ENCODE assay signal across 2 cellular contexts in the genomic region with DNA sequence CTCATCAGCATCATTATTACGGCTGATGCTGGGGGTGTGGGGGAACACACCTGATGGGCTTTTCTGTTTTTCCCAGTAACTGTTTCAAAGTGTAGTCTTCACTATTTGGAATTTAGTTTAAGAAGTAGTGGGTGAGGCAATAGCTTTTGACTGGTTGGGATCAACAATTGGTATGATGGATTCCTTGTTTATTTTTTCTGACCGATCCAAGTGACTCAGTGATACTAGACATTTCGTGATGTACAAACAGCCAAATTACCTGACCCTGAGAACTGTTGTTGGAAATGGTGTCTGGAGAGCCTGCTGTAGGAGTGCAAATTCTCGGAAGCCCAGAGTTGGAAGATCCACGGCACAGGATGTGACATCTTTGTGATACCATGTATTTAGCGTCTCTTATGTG.
A peak's percentile ranks its signal among the peaks of the same experiment; 100 is the strongest.
TF ChIP-seq lines count a peak whose summit lies in the region.

No MANE protein-coding gene starts in this region.

TF ChIP-seq in IMR-90, 13 proteins besides CTCF, POLR2A, EP300 and RAD21:
- TF ChIP-seq MXI1 (IDR thresholded peaks at IDR 0.05; ENCODE audit: borderline replicate concordance, low read depth, low read length) (no peak), CEBPB (IDR thresholded peaks at IDR 0.05; ENCODE audit: low read depth, low read length) (peak; percentile 84), FOS (IDR thresholded peaks at IDR 0.05; ENCODE audit: low read depth, low read length) (peak; percentile 83)

TF ChIP-seq in K562, 482 proteins besides CTCF, POLR2A, EP300 and RAD21:
- TF ChIP-seq GTF2F1 (IDR thresholded peaks at IDR 0.05; ENCODE audit: low read depth, low read length) (no peak), ZFP1 (CRISPR knock-in tag; IDR thresholded peaks at IDR 0.05) (no peak), RBBP5 (IDR thresholded peaks at IDR 0.05; ENCODE audit: borderline replicate concordance, insufficient read depth, low read length, poor library complexity, severe bottlenecking) (no peak), PCBP2 (IDR thresholded peaks at IDR 0.05; ENCODE audit: low read depth, low read length, poor library complexity, severe bottlenecking) (no peak), PYGO2 (tag; IDR thresholded peaks at IDR 0.05) (no peak), XRCC5 (IDR thresholded peaks at IDR 0.05; ENCODE audit: low read depth, low read length) (no peak), DMBX1 (CRISPR knock-in tag; IDR thresholded peaks at IDR 0.05; ENCODE audit: borderline replicate concordance) (no peak), ZBTB8A (IDR thresholded peaks at IDR 0.05; ENCODE audit: partially characterized antibody) (no peak), ZNF224 (CRISPR knock-in tag; IDR thresholded peaks at IDR 0.05) (no peak)
- TF ChIP-seq, protein P1, sequence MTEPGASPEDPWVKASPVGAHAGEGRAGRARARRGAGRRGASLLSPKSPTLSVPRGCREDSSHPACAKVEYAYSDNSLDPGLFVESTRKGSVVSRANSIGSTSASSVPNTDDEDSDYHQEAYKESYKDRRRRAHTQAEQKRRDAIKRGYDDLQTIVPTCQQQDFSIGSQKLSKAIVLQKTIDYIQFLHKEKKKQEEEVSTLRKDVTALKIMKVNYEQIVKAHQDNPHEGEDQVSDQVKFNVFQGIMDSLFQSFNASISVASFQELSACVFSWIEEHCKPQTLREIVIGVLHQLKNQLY (CRISPR knock-in tag; conservative IDR thresholded peaks at IDR 0.05) = no peak
- TF ChIP-seq, protein P2, sequence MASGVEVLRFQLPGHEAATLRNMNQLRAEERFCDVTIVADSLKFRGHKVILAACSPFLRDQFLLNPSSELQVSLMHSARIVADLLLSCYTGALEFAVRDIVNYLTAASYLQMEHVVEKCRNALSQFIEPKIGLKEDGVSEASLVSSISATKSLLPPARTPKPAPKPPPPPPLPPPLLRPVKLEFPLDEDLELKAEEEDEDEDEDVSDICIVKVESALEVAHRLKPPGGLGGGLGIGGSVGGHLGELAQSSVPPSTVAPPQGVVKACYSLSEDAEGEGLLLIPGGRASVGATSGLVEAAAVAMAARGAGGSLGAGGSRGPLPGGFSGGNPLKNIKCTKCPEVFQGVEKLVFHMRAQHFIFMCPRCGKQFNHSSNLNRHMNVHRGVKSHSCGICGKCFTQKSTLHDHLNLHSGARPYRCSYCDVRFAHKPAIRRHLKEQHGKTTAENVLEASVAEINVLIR (CRISPR knock-in tag; IDR thresholded peaks at IDR 0.05) = no peak
- TF ChIP-seq, protein P3, sequence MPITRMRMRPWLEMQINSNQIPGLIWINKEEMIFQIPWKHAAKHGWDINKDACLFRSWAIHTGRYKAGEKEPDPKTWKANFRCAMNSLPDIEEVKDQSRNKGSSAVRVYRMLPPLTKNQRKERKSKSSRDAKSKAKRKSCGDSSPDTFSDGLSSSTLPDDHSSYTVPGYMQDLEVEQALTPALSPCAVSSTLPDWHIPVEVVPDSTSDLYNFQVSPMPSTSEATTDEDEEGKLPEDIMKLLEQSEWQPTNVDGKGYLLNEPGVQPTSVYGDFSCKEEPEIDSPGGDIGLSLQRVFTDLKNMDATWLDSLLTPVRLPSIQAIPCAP (CRISPR knock-in tag; IDR thresholded peaks at IDR 0.05; ENCODE audit: borderline replicate concordance) = no peak
- TF ChIP-seq, protein P4, sequence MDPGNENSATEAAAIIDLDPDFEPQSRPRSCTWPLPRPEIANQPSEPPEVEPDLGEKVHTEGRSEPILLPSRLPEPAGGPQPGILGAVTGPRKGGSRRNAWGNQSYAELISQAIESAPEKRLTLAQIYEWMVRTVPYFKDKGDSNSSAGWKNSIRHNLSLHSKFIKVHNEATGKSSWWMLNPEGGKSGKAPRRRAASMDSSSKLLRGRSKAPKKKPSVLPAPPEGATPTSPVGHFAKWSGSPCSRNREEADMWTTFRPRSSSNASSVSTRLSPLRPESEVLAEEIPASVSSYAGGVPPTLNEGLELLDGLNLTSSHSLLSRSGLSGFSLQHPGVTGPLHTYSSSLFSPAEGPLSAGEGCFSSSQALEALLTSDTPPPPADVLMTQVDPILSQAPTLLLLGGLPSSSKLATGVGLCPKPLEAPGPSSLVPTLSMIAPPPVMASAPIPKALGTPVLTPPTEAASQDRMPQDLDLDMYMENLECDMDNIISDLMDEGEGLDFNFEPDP (CRISPR knock-in tag; IDR thresholded peaks at IDR 0.05) = no peak
- TF ChIP-seq, protein P5, sequence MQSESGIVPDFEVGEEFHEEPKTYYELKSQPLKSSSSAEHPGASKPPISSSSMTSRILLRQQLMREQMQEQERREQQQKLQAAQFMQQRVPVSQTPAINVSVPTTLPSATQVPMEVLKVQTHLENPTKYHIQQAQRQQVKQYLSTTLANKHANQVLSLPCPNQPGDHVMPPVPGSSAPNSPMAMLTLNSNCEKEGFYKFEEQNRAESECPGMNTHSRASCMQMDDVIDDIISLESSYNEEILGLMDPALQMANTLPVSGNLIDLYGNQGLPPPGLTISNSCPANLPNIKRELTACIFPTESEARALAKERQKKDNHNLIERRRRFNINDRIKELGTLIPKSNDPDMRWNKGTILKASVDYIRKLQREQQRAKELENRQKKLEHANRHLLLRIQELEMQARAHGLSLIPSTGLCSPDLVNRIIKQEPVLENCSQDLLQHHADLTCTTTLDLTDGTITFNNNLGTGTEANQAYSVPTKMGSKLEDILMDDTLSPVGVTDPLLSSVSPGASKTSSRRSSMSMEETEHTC (IDR thresholded peaks at IDR 0.05) = no peak
